1 cellular context compared by ENCODE assay signal in the genomic region with DNA sequence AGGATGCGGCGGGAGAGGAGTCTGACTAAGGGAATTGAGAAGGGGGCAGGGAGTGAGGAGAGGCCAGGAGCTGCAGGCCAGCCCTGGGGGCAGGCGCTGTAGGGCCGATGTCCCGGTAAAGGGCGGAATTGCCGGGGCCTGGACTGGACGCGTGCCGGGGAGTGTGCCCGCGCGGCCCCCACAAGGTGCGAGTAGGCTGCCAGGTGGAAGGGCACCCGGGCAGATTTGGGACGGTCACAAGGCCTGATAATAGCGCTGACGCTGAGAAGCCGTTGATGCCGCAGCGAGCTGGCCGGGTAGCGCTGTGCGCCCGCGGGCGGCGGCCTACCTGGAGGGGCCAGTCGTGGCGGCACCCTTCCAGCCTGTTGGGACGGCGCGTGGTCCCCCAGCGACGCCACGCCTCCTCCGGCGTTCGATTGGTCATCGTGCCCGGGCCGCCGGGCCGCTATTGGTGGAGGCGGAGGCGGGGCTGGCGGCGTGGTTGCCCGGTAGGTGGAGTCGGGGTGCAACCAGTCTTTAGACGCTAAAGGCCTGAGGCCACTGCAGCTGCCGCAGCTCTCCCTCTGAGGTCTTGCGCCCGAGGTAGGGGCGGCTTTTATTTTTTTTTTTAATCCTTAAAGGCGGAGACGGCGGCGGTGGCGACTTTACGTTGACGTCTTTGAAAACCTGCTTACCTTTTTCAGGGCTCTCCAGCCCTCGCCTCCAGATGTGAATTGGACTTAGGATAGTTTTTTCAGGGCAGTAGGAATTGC.
A peak's percentile ranks its signal among the peaks of the same experiment; 100 is the strongest.
TF ChIP-seq lines count a peak whose summit lies in the region.

No MANE protein-coding gene starts in this region.

TF ChIP-seq in K562, 482 proteins besides CTCF, POLR2A, EP300 and RAD21 (continued from another document and continues in another):
- TF ChIP-seq RBBP5 (IDR thresholded peaks at IDR 0.05; ENCODE audit: borderline replicate concordance, insufficient read depth, low read length, poor library complexity, severe bottlenecking) (peak; percentile 71), BDP1 (IDR thresholded peaks at IDR 0.05; ENCODE audit: insufficient read depth, insufficient read length) (no peak), KDM1A (IDR thresholded peaks at IDR 0.05) (no peak), KAT7 (CRISPR knock-in tag; IDR thresholded peaks at IDR 0.05; ENCODE audit: borderline replicate concordance) (no peak), SMAD4 (CRISPR knock-in tag; conservative IDR thresholded peaks at IDR 0.05) (0 out of 2 replicates have a peak, but pooled peaks have one; percentile 8), JUND (IDR thresholded peaks at IDR 0.05; ENCODE audit: borderline replicate concordance, low read depth, low read length) (peak; percentile 46; the same call in 1 of the 2 replicates), JUND (tag; IDR thresholded peaks at IDR 0.05; ENCODE audit: borderline replicate concordance, low read depth, low read length) (no peak; the same call in 2 of the 3 replicates), MCM3 (IDR thresholded peaks at IDR 0.05) (no peak), ZNF282 (CRISPR knock-in tag; IDR thresholded peaks at IDR 0.05) (no peak), NR2C2 (CRISPR knock-in tag; IDR thresholded peaks at IDR 0.05) (no peak), NR2C2 (tag; IDR thresholded peaks at IDR 0.05) (no peak), GTF2E2 (tag; IDR thresholded peaks at IDR 0.05) (0 out of 2 replicates have a peak, but pooled peaks have one; percentile 16), L3MBTL2 (IDR thresholded peaks at IDR 0.05) (peak; percentile 47), STAT5A (IDR thresholded peaks at IDR 0.05; ENCODE audit: borderline replicate concordance, low read length) (no peak), CCNT2 (IDR thresholded peaks at IDR 0.05; ENCODE audit: borderline replicate concordance, extremely low read depth, insufficient read length, low read depth, low read length) (peak; percentile 85), ZNF778 (CRISPR knock-in tag; IDR thresholded peaks at IDR 0.05) (no peak), NCOR1 (IDR thresholded peaks at IDR 0.05) (no peak), SNRNP70 (optimal IDR thresholded peaks at IDR 0.05; ENCODE audit: low read depth, low read length) (no peak), ZNF431 (CRISPR knock-in tag; IDR thresholded peaks at IDR 0.05) (no peak), XRCC3 (IDR thresholded peaks at IDR 0.05) (no peak), STAT5B (CRISPR knock-in tag; IDR thresholded peaks at IDR 0.05) (no peak), ZNF316 (IDR thresholded peaks at IDR 0.05) (no peak), THRAP3 (IDR thresholded peaks at IDR 0.05; ENCODE audit: borderline replicate concordance) (no peak), ZNF23 (CRISPR knock-in tag; IDR thresholded peaks at IDR 0.05) (no peak), POLR3G (IDR thresholded peaks at IDR 0.05; ENCODE audit: extremely low read depth, insufficient read length, insufficient replicate concordance) (no peak), POLR2AphosphoS2 (IDR thresholded peaks at IDR 0.05; ENCODE audit: low read length) (no peak), NRF1 (conservative IDR thresholded peaks at IDR 0.05 in 1 of 2, IDR thresholded peaks at IDR 0.05 in 1 of 2) (peak; percentile 65 to 68; a peak in 3 of 4 replicates), BCOR (IDR thresholded peaks at IDR 0.05) (no peak), PRPF4 (IDR thresholded peaks at IDR 0.05; ENCODE audit: insufficient read depth, low read depth, low read length, poor library complexity, severe bottlenecking) (peak; percentile 50), ZKSCAN3 (CRISPR knock-in tag; IDR thresholded peaks at IDR 0.05) (no peak), EP400 (IDR thresholded peaks at IDR 0.05) (peak; percentile 65; the same call in 1 of the 2 replicates), RBFOX2 (IDR thresholded peaks at IDR 0.05; ENCODE audit: low read depth, low read length) (peak; percentile 89), GATAD2A (IDR thresholded peaks at IDR 0.05) (no peak), ETV5 (CRISPR knock-in tag; IDR thresholded peaks at IDR 0.05; ENCODE audit: low read depth) (no peak), ZNF3 (CRISPR knock-in tag; IDR thresholded peaks at IDR 0.05) (no peak), POU5F1 (IDR thresholded peaks at IDR 0.05; ENCODE audit: borderline replicate concordance, low read depth, low read length, partially characterized antibody) (no peak), PCBP1 (IDR thresholded peaks at IDR 0.05; ENCODE audit: low read depth, low read length, poor library complexity, severe bottlenecking) (peak; percentile 89), SRSF3 (IDR thresholded peaks at IDR 0.05; ENCODE audit: insufficient read depth, low read length) (no peak), KHSRP (IDR thresholded peaks at IDR 0.05) (no peak), ZNF12 (CRISPR knock-in tag; IDR thresholded peaks at IDR 0.05) (no peak), SMARCA4 (IDR thresholded peaks at IDR 0.05) (0 out of 2 replicates have a peak, but pooled peaks have one; percentile 20), IFI16 (CRISPR knock-in tag; IDR thresholded peaks at IDR 0.05) (no peak), MIER1 (IDR thresholded peaks at IDR 0.05; ENCODE audit: low read depth) (no peak), RBM25 (IDR thresholded peaks at IDR 0.05; ENCODE audit: low read depth, low read length, severe bottlenecking) (peak; percentile 100), ZNF174 (CRISPR knock-in tag; IDR thresholded peaks at IDR 0.05) (no peak)
- TF ChIP-seq, protein P1, sequence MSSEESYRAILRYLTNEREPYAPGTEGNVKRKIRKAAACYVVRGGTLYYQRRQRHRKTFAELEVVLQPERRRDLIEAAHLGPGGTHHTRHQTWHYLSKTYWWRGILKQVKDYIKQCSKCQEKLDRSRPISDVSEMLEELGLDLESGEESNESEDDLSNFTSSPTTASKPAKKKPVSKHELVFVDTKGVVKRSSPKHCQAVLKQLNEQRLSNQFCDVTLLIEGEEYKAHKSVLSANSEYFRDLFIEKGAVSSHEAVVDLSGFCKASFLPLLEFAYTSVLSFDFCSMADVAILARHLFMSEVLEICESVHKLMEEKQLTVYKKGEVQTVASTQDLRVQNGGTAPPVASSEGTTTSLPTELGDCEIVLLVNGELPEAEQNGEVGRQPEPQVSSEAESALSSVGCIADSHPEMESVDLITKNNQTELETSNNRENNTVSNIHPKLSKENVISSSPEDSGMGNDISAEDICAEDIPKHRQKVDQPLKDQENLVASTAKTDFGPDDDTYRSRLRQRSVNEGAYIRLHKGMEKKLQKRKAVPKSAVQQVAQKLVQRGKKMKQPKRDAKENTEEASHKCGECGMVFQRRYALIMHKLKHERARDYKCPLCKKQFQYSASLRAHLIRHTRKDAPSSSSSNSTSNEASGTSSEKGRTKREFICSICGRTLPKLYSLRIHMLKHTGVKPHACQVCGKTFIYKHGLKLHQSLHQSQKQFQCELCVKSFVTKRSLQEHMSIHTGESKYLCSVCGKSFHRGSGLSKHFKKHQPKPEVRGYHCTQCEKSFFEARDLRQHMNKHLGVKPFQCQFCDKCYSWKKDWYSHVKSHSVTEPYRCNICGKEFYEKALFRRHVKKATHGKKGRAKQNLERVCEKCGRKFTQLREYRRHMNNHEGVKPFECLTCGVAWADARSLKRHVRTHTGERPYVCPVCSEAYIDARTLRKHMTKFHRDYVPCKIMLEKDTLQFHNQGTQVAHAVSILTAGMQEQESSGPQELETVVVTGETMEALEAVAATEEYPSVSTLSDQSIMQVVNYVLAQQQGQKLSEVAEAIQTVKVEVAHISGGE (CRISPR knock-in tag; IDR thresholded peaks at IDR 0.05), result no peak
- TF ChIP-seq, protein P2, sequence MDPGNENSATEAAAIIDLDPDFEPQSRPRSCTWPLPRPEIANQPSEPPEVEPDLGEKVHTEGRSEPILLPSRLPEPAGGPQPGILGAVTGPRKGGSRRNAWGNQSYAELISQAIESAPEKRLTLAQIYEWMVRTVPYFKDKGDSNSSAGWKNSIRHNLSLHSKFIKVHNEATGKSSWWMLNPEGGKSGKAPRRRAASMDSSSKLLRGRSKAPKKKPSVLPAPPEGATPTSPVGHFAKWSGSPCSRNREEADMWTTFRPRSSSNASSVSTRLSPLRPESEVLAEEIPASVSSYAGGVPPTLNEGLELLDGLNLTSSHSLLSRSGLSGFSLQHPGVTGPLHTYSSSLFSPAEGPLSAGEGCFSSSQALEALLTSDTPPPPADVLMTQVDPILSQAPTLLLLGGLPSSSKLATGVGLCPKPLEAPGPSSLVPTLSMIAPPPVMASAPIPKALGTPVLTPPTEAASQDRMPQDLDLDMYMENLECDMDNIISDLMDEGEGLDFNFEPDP (CRISPR knock-in tag; IDR thresholded peaks at IDR 0.05), result no peak
- TF ChIP-seq, protein P3, sequence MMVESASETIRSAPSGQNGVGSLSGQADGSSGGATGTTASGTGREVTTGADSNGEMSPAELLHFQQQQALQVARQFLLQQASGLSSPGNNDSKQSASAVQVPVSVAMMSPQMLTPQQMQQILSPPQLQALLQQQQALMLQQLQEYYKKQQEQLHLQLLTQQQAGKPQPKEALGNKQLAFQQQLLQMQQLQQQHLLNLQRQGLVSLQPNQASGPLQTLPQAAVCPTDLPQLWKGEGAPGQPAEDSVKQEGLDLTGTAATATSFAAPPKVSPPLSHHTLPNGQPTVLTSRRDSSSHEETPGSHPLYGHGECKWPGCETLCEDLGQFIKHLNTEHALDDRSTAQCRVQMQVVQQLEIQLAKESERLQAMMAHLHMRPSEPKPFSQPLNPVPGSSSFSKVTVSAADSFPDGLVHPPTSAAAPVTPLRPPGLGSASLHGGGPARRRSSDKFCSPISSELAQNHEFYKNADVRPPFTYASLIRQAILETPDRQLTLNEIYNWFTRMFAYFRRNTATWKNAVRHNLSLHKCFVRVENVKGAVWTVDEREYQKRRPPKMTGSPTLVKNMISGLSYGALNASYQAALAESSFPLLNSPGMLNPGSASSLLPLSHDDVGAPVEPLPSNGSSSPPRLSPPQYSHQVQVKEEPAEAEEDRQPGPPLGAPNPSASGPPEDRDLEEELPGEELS (CRISPR knock-in tag; IDR thresholded peaks at IDR 0.05; ENCODE audit: borderline replicate concordance), result no peak
- TF ChIP-seq, protein P4, sequence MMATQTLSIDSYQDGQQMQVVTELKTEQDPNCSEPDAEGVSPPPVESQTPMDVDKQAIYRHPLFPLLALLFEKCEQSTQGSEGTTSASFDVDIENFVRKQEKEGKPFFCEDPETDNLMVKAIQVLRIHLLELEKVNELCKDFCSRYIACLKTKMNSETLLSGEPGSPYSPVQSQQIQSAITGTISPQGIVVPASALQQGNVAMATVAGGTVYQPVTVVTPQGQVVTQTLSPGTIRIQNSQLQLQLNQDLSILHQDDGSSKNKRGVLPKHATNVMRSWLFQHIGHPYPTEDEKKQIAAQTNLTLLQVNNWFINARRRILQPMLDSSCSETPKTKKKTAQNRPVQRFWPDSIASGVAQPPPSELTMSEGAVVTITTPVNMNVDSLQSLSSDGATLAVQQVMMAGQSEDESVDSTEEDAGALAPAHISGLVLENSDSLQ (IDR thresholded peaks at IDR 0.05), result no peak
- TF ChIP-seq, protein P5, sequence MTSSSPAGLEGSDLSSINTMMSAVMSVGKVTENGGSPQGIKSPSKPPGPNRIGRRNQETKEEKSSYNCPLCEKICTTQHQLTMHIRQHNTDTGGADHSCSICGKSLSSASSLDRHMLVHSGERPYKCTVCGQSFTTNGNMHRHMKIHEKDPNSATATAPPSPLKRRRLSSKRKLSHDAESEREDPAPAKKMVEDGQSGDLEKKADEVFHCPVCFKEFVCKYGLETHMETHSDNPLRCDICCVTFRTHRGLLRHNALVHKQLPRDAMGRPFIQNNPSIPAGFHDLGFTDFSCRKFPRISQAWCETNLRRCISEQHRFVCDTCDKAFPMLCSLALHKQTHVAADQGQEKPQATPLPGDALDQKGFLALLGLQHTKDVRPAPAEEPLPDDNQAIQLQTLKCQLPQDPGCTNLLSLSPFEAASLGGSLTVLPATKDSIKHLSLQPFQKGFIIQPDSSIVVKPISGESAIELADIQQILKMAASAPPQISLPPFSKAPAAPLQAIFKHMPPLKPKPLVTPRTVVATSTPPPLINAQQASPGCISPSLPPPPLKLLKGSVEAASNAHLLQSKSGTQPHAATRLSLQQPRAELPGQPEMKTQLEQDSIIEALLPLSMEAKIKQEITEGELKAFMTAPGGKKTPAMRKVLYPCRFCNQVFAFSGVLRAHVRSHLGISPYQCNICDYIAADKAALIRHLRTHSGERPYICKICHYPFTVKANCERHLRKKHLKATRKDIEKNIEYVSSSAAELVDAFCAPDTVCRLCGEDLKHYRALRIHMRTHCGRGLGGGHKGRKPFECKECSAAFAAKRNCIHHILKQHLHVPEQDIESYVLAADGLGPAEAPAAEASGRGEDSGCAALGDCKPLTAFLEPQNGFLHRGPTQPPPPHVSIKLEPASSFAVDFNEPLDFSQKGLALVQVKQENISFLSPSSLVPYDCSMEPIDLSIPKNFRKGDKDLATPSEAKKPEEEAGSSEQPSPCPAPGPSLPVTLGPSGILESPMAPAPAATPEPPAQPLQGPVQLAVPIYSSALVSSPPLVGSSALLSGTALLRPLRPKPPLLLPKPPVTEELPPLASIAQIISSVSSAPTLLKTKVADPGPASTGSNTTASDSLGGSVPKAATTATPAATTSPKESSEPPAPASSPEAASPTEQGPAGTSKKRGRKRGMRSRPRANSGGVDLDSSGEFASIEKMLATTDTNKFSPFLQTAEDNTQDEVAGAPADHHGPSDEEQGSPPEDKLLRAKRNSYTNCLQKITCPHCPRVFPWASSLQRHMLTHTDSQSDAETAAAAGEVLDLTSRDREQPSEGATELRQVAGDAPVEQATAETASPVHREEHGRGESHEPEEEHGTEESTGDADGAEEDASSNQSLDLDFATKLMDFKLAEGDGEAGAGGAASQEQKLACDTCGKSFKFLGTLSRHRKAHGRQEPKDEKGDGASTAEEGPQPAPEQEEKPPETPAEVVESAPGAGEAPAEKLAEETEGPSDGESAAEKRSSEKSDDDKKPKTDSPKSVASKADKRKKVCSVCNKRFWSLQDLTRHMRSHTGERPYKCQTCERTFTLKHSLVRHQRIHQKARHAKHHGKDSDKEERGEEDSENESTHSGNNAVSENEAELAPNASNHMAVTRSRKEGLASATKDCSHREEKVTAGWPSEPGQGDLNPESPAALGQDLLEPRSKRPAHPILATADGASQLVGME (CRISPR knock-in tag; IDR thresholded peaks at IDR 0.05), result no peak
- TF ChIP-seq, protein P6, sequence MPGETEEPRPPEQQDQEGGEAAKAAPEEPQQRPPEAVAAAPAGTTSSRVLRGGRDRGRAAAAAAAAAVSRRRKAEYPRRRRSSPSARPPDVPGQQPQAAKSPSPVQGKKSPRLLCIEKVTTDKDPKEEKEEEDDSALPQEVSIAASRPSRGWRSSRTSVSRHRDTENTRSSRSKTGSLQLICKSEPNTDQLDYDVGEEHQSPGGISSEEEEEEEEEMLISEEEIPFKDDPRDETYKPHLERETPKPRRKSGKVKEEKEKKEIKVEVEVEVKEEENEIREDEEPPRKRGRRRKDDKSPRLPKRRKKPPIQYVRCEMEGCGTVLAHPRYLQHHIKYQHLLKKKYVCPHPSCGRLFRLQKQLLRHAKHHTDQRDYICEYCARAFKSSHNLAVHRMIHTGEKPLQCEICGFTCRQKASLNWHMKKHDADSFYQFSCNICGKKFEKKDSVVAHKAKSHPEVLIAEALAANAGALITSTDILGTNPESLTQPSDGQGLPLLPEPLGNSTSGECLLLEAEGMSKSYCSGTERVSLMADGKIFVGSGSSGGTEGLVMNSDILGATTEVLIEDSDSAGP (CRISPR knock-in tag; IDR thresholded peaks at IDR 0.05), result no peak
